Comparison of ENCODE assay signal across 22 cellular contexts in genomic region chr12:111186347-111186746, GRCh38.
"Had no signal": no experiment of that assay in that cellular context is flagged by ENCODE, and none has a peak within 500 bp of the region (broad histone marks: within the 10 kb centered on the region; RNA-seq: fewer than 3 reads in every experiment).

No MANE protein-coding gene starts in this region.

- H3K36me3 ChIP-seq: heart right ventricle, neutrophil, spleen, transverse colon had no signal

- H3K4me3 Mint-ChIP-seq: naive thymus-derived CD4-positive, alpha-beta T cell; nephron progenitor cell; stimulated activated memory B cell treated with anti-CD40 and anti-IgM and Interleukin-4, amounts not matched to agents 10 μg/mL and 1 μg/mL and 100 μg/mL, for 72 hours; stimulated activated naive CD8-positive, alpha-beta T cell treated with anti-CD3 and anti-CD28 coated beads, Interleukin-15, Interleukin-2, amounts not matched to agents 100 ng/mL and 50 ng/mL, for 24 hours had no signal

- H3K36me3 Mint-ChIP-seq: stimulated activated memory B cell treated with anti-CD40 and anti-IgM and Interleukin-4, amounts not matched to agents 10 μg/mL and 1 μg/mL and 100 μg/mL, for 72 hours had no signal

- H3K27ac ChIP-seq: heart right ventricle, neutrophil, spleen, transverse colon had no signal

- DNase-seq: cortex of kidney; effector memory CD4-positive, alpha-beta T cell; heart right ventricle; hypothalamus; kidney glomerular epithelial cell; mesendoderm; naive thymus-derived CD4-positive, alpha-beta T cell; nephron progenitor cell; posterior cingulate gyrus; spleen; stimulated activated CD4-positive, alpha-beta T cell treated with anti-CD3 and anti-CD28 coated beads, Interleukin-15, amount 100 ng/mL, for 24 hours; stimulated activated CD4-positive, alpha-beta T cell treated with anti-CD3 and anti-CD28 coated beads, Interleukin-1b, Interleukin-23, amount 100 ng/mL, for 48 hours; stimulated activated CD4-positive, alpha-beta T cell treated with anti-CD3 and anti-CD28 coated beads, Interleukin-4, amount 100 ng/mL, for 24 hours; transverse colon had no signal

- H3K27ac Mint-ChIP-seq: naive thymus-derived CD4-positive, alpha-beta T cell; nephron progenitor cell; stimulated activated memory B cell treated with anti-CD40 and anti-IgM and Interleukin-4, amounts not matched to agents 10 μg/mL and 1 μg/mL and 100 μg/mL, for 72 hours; stimulated activated naive CD8-positive, alpha-beta T cell treated with anti-CD3 and anti-CD28 coated beads, Interleukin-15, Interleukin-2, amounts not matched to agents 100 ng/mL and 50 ng/mL, for 24 hours had no signal

- H3K27me3 ChIP-seq: neutrophil had no signal

- H3K9me3 Mint-ChIP-seq: nephron progenitor cell; stimulated activated memory B cell treated with anti-CD40 and anti-IgM and Interleukin-4, amounts not matched to agents 10 μg/mL and 1 μg/mL and 100 μg/mL, for 72 hours; stimulated activated naive CD8-positive, alpha-beta T cell treated with anti-CD3 and anti-CD28 coated beads, Interleukin-15, Interleukin-2, amounts not matched to agents 100 ng/mL and 50 ng/mL, for 24 hours had no signal

- FAIRE-seq: endometrium, frontal cortex, islet of Langerhans had no signal

- H3K4me1 Mint-ChIP-seq: stimulated activated memory B cell treated with anti-CD40 and anti-IgM and Interleukin-4, amounts not matched to agents 10 μg/mL and 1 μg/mL and 100 μg/mL, for 72 hours had no signal

- H3K4me3 ChIP-seq: heart right ventricle, spleen, transverse colon had no signal

- H3K9me3 ChIP-seq: neutrophil, transverse colon had no signal

- ATAC-seq: esophagus mucosa; heart right ventricle; naive thymus-derived CD4-positive, alpha-beta T cell; sciatic nerve; stimulated activated memory B cell treated with anti-CD40 and anti-IgM and Interleukin-4, amounts not matched to agents 10 μg/mL and 1 μg/mL and 100 μg/mL, for 72 hours had no signal
